22 cellular contexts compared by ENCODE assay signal in genomic region chr4:180197471-180197870, GRCh38.
DNase-seq lines count a peak whose midpoint lies in the region; ATAC-seq, FAIRE-seq and TF ChIP-seq lines count a peak whose summit lies in the region.
"Had no signal": no experiment of that assay in that cellular context is flagged by ENCODE, and none has a peak within 500 bp of the region (broad histone marks: within the 10 kb centered on the region; RNA-seq: fewer than 3 reads in every experiment).

No MANE protein-coding gene starts in this region.

- H3K23me2 ChIP-seq in H1 (ENCODE audit: low read depth, low read length): no peaks in the 10 kb centered on the region

- no peak overlapping the region for H4K91ac ChIP-seq in H1 (replicated peaks; ENCODE audit: insufficient read length, low read length)

- ATAC-seq in GM21737 (IDR thresholded peaks at IDR 0.05; ENCODE audit: unreplicated experiment): no peak
- ATAC-seq: GM12878 had no signal

- H3K4me2 ChIP-seq in H1 (ENCODE audit: insufficient read depth in 1 of 2, low read depth in 2 of 2, low read length in 2 of 2): no peak overlapping the region
- H3K4me2 ChIP-seq: BLaER1 had no signal

- peaks cover 5% of the 10 kb centered on the region for H3K36me3 Mint-ChIP-seq in mesothelial cell of epicardium

- no peak overlapping the region for H2BK12ac ChIP-seq in H1 (ENCODE audit: low read depth, low read length)

- H3K27ac Mint-ChIP-seq in mesothelial cell of epicardium: peak overlapping the region; percentile 45
- H3K27ac Mint-ChIP-seq: CD4-positive, alpha-beta T cell had no signal

- TF ChIP-seq EP300 in H1 (IDR thresholded peaks at IDR 0.05; ENCODE audit: borderline replicate concordance in 1 of 2, low read depth in 2 of 2, low read length in 2 of 2): no peak

- H3K4me1 ChIP-seq in H1 (replicated peaks in 1 of 4; ENCODE audit: control insufficient read depth in 3 of 4, insufficient read depth in 4 of 4, low read length in 3 of 4): no peaks in the 10 kb centered on the region; a peak in 1 of 7 replicates
- H3K4me1 ChIP-seq: BLaER1 had no signal

- no peak overlapping the region for H3K4me3 ChIP-seq in H1 (ENCODE audit: extremely low read depth in 1 of 4, insufficient read depth in 2 of 4, low read depth in 3 of 4, low read length in 4 of 4)
- H3K4me3 ChIP-seq: BLaER1, GM12878, SK-N-MC had no signal

- H2BK5ac ChIP-seq in H1 (ENCODE audit: low read depth, low read length): no peak overlapping the region

- TF ChIP-seq POLR2A in H1 (IDR thresholded peaks at IDR 0.05; ENCODE audit: control extremely low read depth in 1 of 2, low read depth in 2 of 2, low read length in 2 of 2): no peak

- H2AK5ac ChIP-seq in H1 (ENCODE audit: low read depth, low read length): no peak overlapping the region

- H3K4me1 Mint-ChIP-seq in mesothelial cell of epicardium: peaks cover 9% of the 10 kb centered on the region

- no peak overlapping the region for H3K14ac ChIP-seq in H1 (ENCODE audit: insufficient read length)

- H3K23ac ChIP-seq in H1 (ENCODE audit: insufficient read length): no peak overlapping the region

- no peak for TF ChIP-seq CTCF in H1 (IDR thresholded peaks at IDR 0.05; ENCODE audit: control extremely low read depth in 1 of 3, insufficient read depth in 1 of 3, low read depth in 1 of 3, low read length in 3 of 3)
- no peak for TF ChIP-seq CTCF in mesothelial cell of epicardium (IDR thresholded peaks at IDR 0.05; ENCODE audit: unreplicated experiment)

- no peak overlapping the region for H2BK15ac ChIP-seq in H1 (ENCODE audit: low read length)

- H3K79me1 ChIP-seq in H1 (ENCODE audit: low read depth, low read length): no peaks in the 10 kb centered on the region

- peak overlapping the region; percentile 70; the same call in 1 of the 2 replicates for H2AFZ ChIP-seq in H1 (ENCODE audit: low read length)

- H2BK120ac ChIP-seq in H1 (replicated peaks; ENCODE audit: low read depth, low read length): no peak overlapping the region

- no peak overlapping the region for H3K56ac ChIP-seq in H1 (replicated peaks; ENCODE audit: insufficient read length, low read depth, low read length)

- no peak for TF ChIP-seq RAD21 in H1 (IDR thresholded peaks at IDR 0.05 in 1 of 2, conservative IDR thresholded peaks at IDR 0.05 in 1 of 2; ENCODE audit: low read depth in 2 of 2, low read length in 2 of 2)

- WGBS in H1 (ENCODE audit: extremely low coverage in 1 of 2, insufficient coverage in 1 of 2, insufficient read length in 1 of 2, insufficient replicate concordance in 2 of 2, low coverage in 1 of 2, low lambda C conversion rate in 2 of 2, missing lambda C conversion rate in 1 of 2), 2 experiments: 82% methylated on average over 6 of the region's 6 CpGs; no CpG with 5 or more reads in 1 of the 2 experiments

- no peak overlapping the region for H3K27ac ChIP-seq in H1 (ENCODE audit: low read depth, low read length)
- H3K27ac ChIP-seq: BLaER1, SK-N-MC had no signal

- no peaks in the 10 kb centered on the region for H3K36me3 ChIP-seq in H1 (ENCODE audit: control insufficient read depth in 2 of 4, insufficient read depth in 4 of 4, low read length in 3 of 4)
- H3K36me3 ChIP-seq: BLaER1 had no signal

- H3K18ac ChIP-seq in H1 (ENCODE audit: extremely low read depth, low read length): no peak overlapping the region

- no peaks in the 10 kb centered on the region for H3K79me2 ChIP-seq in H1 (ENCODE audit: control insufficient read depth in 1 of 2, insufficient read depth in 2 of 2, low read length in 2 of 2)

- H3K27me3 ChIP-seq in H1 (replicated peaks in 1 of 4; ENCODE audit: control insufficient read depth in 3 of 4, extremely low read depth in 1 of 4, insufficient read depth in 3 of 4, low read length in 3 of 4): no peaks in the 10 kb centered on the region
- H3K27me3 ChIP-seq: BLaER1 had no signal

- no peak overlapping the region for H3K4ac ChIP-seq in H1 (replicated peaks; ENCODE audit: insufficient read length, low read depth, low read length)

- no peak for FAIRE-seq in H1 (lab: Jason Lieb, UNC)
- FAIRE-seq: GM12878 had no signal

- no peak overlapping the region for H4K5ac ChIP-seq in H1 (ENCODE audit: insufficient read length, low read depth, low read length)

- DNase-seq in Daoy (ENCODE audit: low read depth) (peak; percentile 6), NCI-H69 (lab: John Stamatoyannopoulos, UW) (peak; percentile 10), H1 (ENCODE audit: low read depth in 1 of 2, low spot score in 2 of 2) (no peak), mesothelial cell of epicardium (ENCODE audit: low spot score in 2 of 2, unreplicated experiment in 2 of 2) (no peak), HPDE6-E6E7 (ENCODE audit: extremely low spot score) (no peak), NCI-H2081 treated with DMSO at 0.1 percent for 48 hours (lab: John Stamatoyannopoulos, UW) (no peak), putamen (ENCODE audit: low spot score) (no peak)
- DNase-seq: CD4-positive, alpha-beta T cell; DMS153; GOT3; Karpas-422; MV-4-11; NCI-H1105 treated with DMSO at 0.1 percent for 48 hours; NCI-H1694 treated with DMSO at 0.1 percent for 48 hours; NCI-H446; NCI-H526; Right ventricle myocardium superior; SW 1271 had no signal

- H4K8ac ChIP-seq in H1 (ENCODE audit: extremely low read depth, insufficient read depth, low read length): no peak overlapping the region

- H2BK20ac ChIP-seq in H1 (ENCODE audit: low read length): no peak overlapping the region

- H4K20me1 ChIP-seq in H1 (replicated peaks in 1 of 2; ENCODE audit: control insufficient read depth in 1 of 2, insufficient read depth in 2 of 2, low read length in 2 of 2): no peaks in the 10 kb centered on the region
- H4K20me1 ChIP-seq: BLaER1 had no signal

- H3K9me3 Mint-ChIP-seq in mesothelial cell of epicardium: peaks cover 3% of the 10 kb centered on the region

- no peaks in the 10 kb centered on the region for H3K27me3 Mint-ChIP-seq in mesothelial cell of epicardium (ENCODE audit: low read depth)
- H3K27me3 Mint-ChIP-seq: CD4-positive, alpha-beta T cell had no signal

- H3K9me3 ChIP-seq in H1 (ENCODE audit: insufficient read depth in 2 of 2, low read depth in 1 of 2, low read length in 1 of 2): no peaks in the 10 kb centered on the region
- H3K9me3 ChIP-seq: BLaER1 had no signal

- POLR2A ChIA-PET in H1 (lab: Charles Lee; ENCODE audit: partially characterized antibody): no interaction called here

- CTCF ChIA-PET in H1 (lab: Charles Lee; ENCODE audit: partially characterized antibody): no interaction called here

- H3K4me3 Mint-ChIP-seq in mesothelial cell of epicardium: no peak overlapping the region
- H3K4me3 Mint-ChIP-seq: CD4-positive, alpha-beta T cell had no signal

- no peak overlapping the region for H3K9ac ChIP-seq in H1 (replicated peaks in 1 of 4; ENCODE audit: extremely low read depth in 1 of 4, low read depth in 3 of 4, low read length in 3 of 4)
- H3K9ac ChIP-seq: BLaER1 had no signal

TF ChIP-seq in H1, 55 proteins besides CTCF, POLR2A, EP300 and RAD21:
- TF ChIP-seq ATF2 (IDR thresholded peaks at IDR 0.05; ENCODE audit: low read length) (no peak), GTF2F1 (IDR thresholded peaks at IDR 0.05; ENCODE audit: borderline replicate concordance, low read depth, low read length) (no peak), SRF (IDR thresholded peaks at IDR 0.05; ENCODE audit: low read depth, low read length) (no peak), HDAC6 (IDR thresholded peaks at IDR 0.05; ENCODE audit: low read depth, low read length) (no peak), ASH2L (IDR thresholded peaks at IDR 0.05; ENCODE audit: low read length) (no peak), RBBP5 (IDR thresholded peaks at IDR 0.05; ENCODE audit: borderline replicate concordance, low read depth, low read length) (no peak), RXRA (IDR thresholded peaks at IDR 0.05; ENCODE audit: insufficient read depth, low read depth, low read length) (no peak)

Comparison
In these comparisons a context has a peak if more than half of its experiments do, and no peak if none do; other contexts are left out.
1. DNase-seq: peak in Daoy (single experiment) and NCI-H69 (single experiment); none in H1 (0 of 2), mesothelial cell of epicardium (0 of 2), HPDE6-E6E7 (single experiment), NCI-H2081 treated with DMSO at 0.1 percent for 48 hours (single experiment) and putamen (single experiment).